Comparison of ENCODE assay signal across 23 cellular contexts in the genomic region with DNA sequence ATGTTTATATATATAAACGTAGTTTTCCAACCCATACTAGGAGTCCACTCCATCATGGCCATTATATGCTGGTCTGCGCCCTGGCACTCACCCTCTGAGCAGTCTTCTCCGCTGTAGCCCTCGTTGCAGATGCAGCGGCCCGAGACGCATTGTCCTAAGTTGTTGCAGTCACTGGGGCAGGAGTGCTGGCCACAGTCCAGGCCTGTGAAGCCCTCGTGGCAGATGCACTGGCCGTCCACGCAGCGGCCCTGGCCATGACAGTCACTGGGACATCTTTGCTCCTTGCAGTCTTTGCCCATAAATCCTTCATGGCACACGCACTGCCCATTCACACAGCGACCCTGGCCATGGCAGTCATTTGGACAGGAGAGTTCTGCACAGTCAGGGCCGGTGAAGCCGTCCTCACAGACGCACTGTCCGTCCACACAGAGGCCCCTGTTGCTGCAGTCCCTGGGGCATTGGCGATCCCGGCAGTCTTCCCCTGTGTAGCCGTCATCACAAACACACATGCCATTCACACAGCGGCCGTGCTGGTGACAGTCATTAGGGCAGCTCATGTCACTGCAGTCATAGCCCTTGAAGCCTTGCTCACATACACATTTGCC.
"Had no signal": no experiment of that assay in that cellular context is flagged by ENCODE, and none has a peak within 500 bp of the region (broad histone marks: within the 10 kb centered on the region; RNA-seq: fewer than 3 reads in every experiment).

No MANE protein-coding gene starts in this region.

- ATAC-seq: left lobe of liver; lower lobe of right lung; mucosa of descending colon; stimulated activated naive B cell treated with anti-CD40 and anti-IgM and Interleukin-4, amounts not matched to agents 10 μg/mL and 1 μg/mL and 100 μg/mL, for 72 hours; T-cell had no signal

- DNase-seq: activated gamma-delta T cell treated with Interleukin-2 at 50 U/mL for 16 hours; activated T-cell treated with anti-CD3 and anti-CD28 coated beads, Interleukin-2, amount 50 U/mL, for 1 hour; aorta; caudate nucleus; effector CD4-positive, alpha-beta T cell; foreskin fibroblast; heart right ventricle; lower lobe of right lung; mesendoderm; small intestine; stimulated activated CD4-positive, alpha-beta T cell treated with anti-CD3 and anti-CD28 coated beads, Interleukin-2, amount 100 ng/mL, for 24 hours; stimulated activated naive B cell treated with anti-CD40 and anti-IgM and Interleukin-4, amounts not matched to agents 10 μg/mL and 1 μg/mL and 100 μg/mL, for 72 hours; T-cell had no signal

- H3K9me3 Mint-ChIP-seq: activated naive CD4-positive, alpha-beta T cell treated with anti-CD3 and anti-CD28 coated beads, Interleukin-2, amount 50 U/mL, for 24 hours; dendritic cell treated with granulocyte-macrophage colony-stimulating factor and Interleukin-4, amounts not matched to agents 40 ng/mL and 50 ng/mL, for 4 days; stimulated activated naive B cell treated with anti-CD40 and anti-IgM and Interleukin-4, amounts not matched to agents 10 μg/mL and 1 μg/mL and 100 μg/mL, for 72 hours; T-cell; T-helper 2 cell treated with Interferon-gamma antibody and Interleukin-4, amounts not matched to agents 5 μg/mL and 100 μg/mL, for 36 hours had no signal

- H3K4me1 ChIP-seq: heart right ventricle, lower lobe of right lung, prostate gland, right atrium auricular region, upper lobe of left lung had no signal

- H3K4me3 Mint-ChIP-seq: activated naive CD4-positive, alpha-beta T cell treated with anti-CD3 and anti-CD28 coated beads, Interleukin-2, amount 50 U/mL, for 24 hours; brain; dendritic cell treated with granulocyte-macrophage colony-stimulating factor and Interleukin-4, amounts not matched to agents 40 ng/mL and 50 ng/mL, for 4 days; stimulated activated naive B cell treated with anti-CD40 and anti-IgM and Interleukin-4, amounts not matched to agents 10 μg/mL and 1 μg/mL and 100 μg/mL, for 72 hours; T-cell; T-helper 2 cell treated with Interferon-gamma antibody and Interleukin-4, amounts not matched to agents 5 μg/mL and 100 μg/mL, for 36 hours had no signal

- H3K27me3 ChIP-seq: right atrium auricular region, upper lobe of left lung had no signal

- H3K27ac ChIP-seq: heart right ventricle, lower lobe of right lung, prostate gland, right atrium auricular region, upper lobe of left lung had no signal

- H3K4me3 ChIP-seq: heart right ventricle, lower lobe of right lung, mucosa of descending colon, prostate gland, right atrium auricular region, upper lobe of left lung had no signal

- H3K4me1 Mint-ChIP-seq: activated naive CD4-positive, alpha-beta T cell treated with anti-CD3 and anti-CD28 coated beads, Interleukin-2, amount 50 U/mL, for 24 hours; stimulated activated naive B cell treated with anti-CD40 and anti-IgM and Interleukin-4, amounts not matched to agents 10 μg/mL and 1 μg/mL and 100 μg/mL, for 72 hours; T-cell had no signal

- H3K36me3 ChIP-seq: lower lobe of right lung, prostate gland, right atrium auricular region had no signal

- H3K36me3 Mint-ChIP-seq: activated naive CD4-positive, alpha-beta T cell treated with anti-CD3 and anti-CD28 coated beads, Interleukin-2, amount 50 U/mL, for 24 hours; stimulated activated naive B cell treated with anti-CD40 and anti-IgM and Interleukin-4, amounts not matched to agents 10 μg/mL and 1 μg/mL and 100 μg/mL, for 72 hours; T-cell had no signal

- H3K9me3 ChIP-seq: heart right ventricle, lower lobe of right lung, mucosa of descending colon, prostate gland, right atrium auricular region, upper lobe of left lung had no signal

- H3K27ac Mint-ChIP-seq: activated naive CD4-positive, alpha-beta T cell treated with anti-CD3 and anti-CD28 coated beads, Interleukin-2, amount 50 U/mL, for 24 hours; dendritic cell treated with granulocyte-macrophage colony-stimulating factor and Interleukin-4, amounts not matched to agents 40 ng/mL and 50 ng/mL, for 4 days; stimulated activated naive B cell treated with anti-CD40 and anti-IgM and Interleukin-4, amounts not matched to agents 10 μg/mL and 1 μg/mL and 100 μg/mL, for 72 hours; T-cell; T-helper 2 cell treated with Interferon-gamma antibody and Interleukin-4, amounts not matched to agents 5 μg/mL and 100 μg/mL, for 36 hours had no signal

- H3K27me3 Mint-ChIP-seq: brain, T-cell had no signal

- FAIRE-seq: endometrium, small intestine had no signal
